ENCODE assay signal across 11 cellular contexts in the genomic region with DNA sequence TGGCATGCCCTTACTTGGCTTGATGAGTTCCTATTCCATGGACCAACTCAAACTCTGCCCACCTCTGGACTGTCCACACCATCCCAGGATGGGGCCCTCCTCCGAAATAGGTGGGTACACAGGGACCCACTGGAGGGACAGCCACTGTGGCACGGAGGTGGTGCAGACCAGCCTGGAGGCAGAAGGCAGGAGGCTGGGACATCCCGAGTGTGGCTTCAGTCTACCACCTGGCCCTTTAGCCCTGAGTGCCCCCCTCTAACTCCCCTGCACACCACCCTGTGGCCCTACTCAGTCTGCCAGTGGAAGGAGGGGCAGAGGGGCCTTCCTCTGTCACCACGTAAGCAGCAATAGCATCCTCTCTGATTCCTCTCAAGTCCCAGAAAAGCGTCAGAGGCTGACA.
A peak's percentile ranks its signal among the peaks of the same experiment; 100 is the strongest.
DNase-seq lines count a peak whose midpoint lies in the region; ATAC-seq lines count a peak whose summit lies in the region.
"Had no signal": no experiment of that assay in that cellular context is flagged by ENCODE, and none has a peak within 500 bp of the region (broad histone marks: within the 10 kb centered on the region; RNA-seq: fewer than 3 reads in every experiment).

No MANE protein-coding gene starts in this region.

- H3K27me3 Mint-ChIP-seq in activated naive CD4-positive, alpha-beta T cell treated with anti-CD3 and anti-CD28 coated beads, Interleukin-2, amount 50 U/mL, for 24 hours: no peaks in the 10 kb centered on the region
- no peaks in the 10 kb centered on the region for H3K27me3 Mint-ChIP-seq in central memory CD8-positive, alpha-beta T cell
- H3K27me3 Mint-ChIP-seq: activated CD4-positive, alpha-beta T cell treated with anti-CD3 and anti-CD28 coated beads, Interleukin-2, amount 10 ng/mL, durations not matched to agents 7 days and 5 days; memory B cell had no signal

- H3K36me3 Mint-ChIP-seq in activated naive CD4-positive, alpha-beta T cell treated with anti-CD3 and anti-CD28 coated beads, Interleukin-2, amount 50 U/mL, for 24 hours: no peaks in the 10 kb centered on the region
- peaks cover 4% of the 10 kb centered on the region for H3K36me3 Mint-ChIP-seq in central memory CD8-positive, alpha-beta T cell (ENCODE audit: insufficient read depth)
- H3K36me3 Mint-ChIP-seq in stimulated activated effector memory CD8-positive, alpha-beta T cell treated with anti-CD3 and anti-CD28 coated beads, Interleukin-12 subunit alpha, Interleukin-12 subunit beta, amount 100 ng/mL, for 72 hours: peaks cover 18% of the 10 kb centered on the region
- H3K36me3 Mint-ChIP-seq: memory B cell; stimulated activated naive B cell treated with anti-CD40 and anti-IgM and Interleukin-4, amounts not matched to agents 10 μg/mL and 1 μg/mL and 100 μg/mL, for 72 hours had no signal

- DNase-seq in activated naive CD4-positive, alpha-beta T cell treated with anti-CD3 and anti-CD28 coated beads, Interleukin-2, amount 50 U/mL, for 16 hours: no peak
- peak; percentile 9 for DNase-seq in NAMALWA (ENCODE audit: low spot score)
- no peak for DNase-seq in central memory CD8-positive, alpha-beta T cell (ENCODE audit: low spot score in 2 of 2)
- DNase-seq in stimulated activated effector memory CD8-positive, alpha-beta T cell treated with anti-CD3 and anti-CD28 coated beads, Interleukin-12 subunit alpha, Interleukin-12 subunit beta, amount 100 ng/mL, for 72 hours (ENCODE audit: low spot score in 2 of 2): no peak
- DNase-seq in retina: no peak
- DNase-seq: NCI-H1048 had no signal

- no peak for ATAC-seq in central memory CD8-positive, alpha-beta T cell (replicated peaks; ENCODE audit: extremely low read depth, poor library complexity, severe bottlenecking)
- no peak for ATAC-seq in stimulated activated effector memory CD8-positive, alpha-beta T cell treated with anti-CD3 and anti-CD28 coated beads, Interleukin-12 subunit alpha, Interleukin-12 subunit beta, amount 100 ng/mL, for 72 hours
- no peak for ATAC-seq in HG03378 (IDR thresholded peaks at IDR 0.05; ENCODE audit: unreplicated experiment)

- H3K9me3 Mint-ChIP-seq in activated naive CD4-positive, alpha-beta T cell treated with anti-CD3 and anti-CD28 coated beads, Interleukin-2, amount 50 U/mL, for 24 hours: no peaks in the 10 kb centered on the region
- H3K9me3 Mint-ChIP-seq in central memory CD8-positive, alpha-beta T cell: no peaks in the 10 kb centered on the region
- no peaks in the 10 kb centered on the region for H3K9me3 Mint-ChIP-seq in stimulated activated effector memory CD8-positive, alpha-beta T cell treated with anti-CD3 and anti-CD28 coated beads, Interleukin-12 subunit alpha, Interleukin-12 subunit beta, amount 100 ng/mL, for 72 hours
- H3K9me3 Mint-ChIP-seq: activated CD4-positive, alpha-beta T cell treated with anti-CD3 and anti-CD28 coated beads, Interleukin-2, amount 10 ng/mL, durations not matched to agents 7 days and 5 days; memory B cell; stimulated activated naive B cell treated with anti-CD40 and anti-IgM and Interleukin-4, amounts not matched to agents 10 μg/mL and 1 μg/mL and 100 μg/mL, for 72 hours had no signal

- no peak overlapping the region for H3K4me3 Mint-ChIP-seq in activated naive CD4-positive, alpha-beta T cell treated with anti-CD3 and anti-CD28 coated beads, Interleukin-2, amount 50 U/mL, for 24 hours
- H3K4me3 Mint-ChIP-seq in central memory CD8-positive, alpha-beta T cell: no peak overlapping the region
- no peak overlapping the region for H3K4me3 Mint-ChIP-seq in stimulated activated effector memory CD8-positive, alpha-beta T cell treated with anti-CD3 and anti-CD28 coated beads, Interleukin-12 subunit alpha, Interleukin-12 subunit beta, amount 100 ng/mL, for 72 hours
- H3K4me3 Mint-ChIP-seq: activated CD4-positive, alpha-beta T cell treated with anti-CD3 and anti-CD28 coated beads, Interleukin-2, amount 10 ng/mL, durations not matched to agents 7 days and 5 days; memory B cell; stimulated activated naive B cell treated with anti-CD40 and anti-IgM and Interleukin-4, amounts not matched to agents 10 μg/mL and 1 μg/mL and 100 μg/mL, for 72 hours had no signal

- H3K27ac Mint-ChIP-seq in activated naive CD4-positive, alpha-beta T cell treated with anti-CD3 and anti-CD28 coated beads, Interleukin-2, amount 50 U/mL, for 24 hours: peak overlapping the region; percentile 46
- peak overlapping the region; percentile 57 for H3K27ac Mint-ChIP-seq in central memory CD8-positive, alpha-beta T cell (ENCODE audit: low read depth)
- peak overlapping the region; percentile 60 for H3K27ac Mint-ChIP-seq in stimulated activated effector memory CD8-positive, alpha-beta T cell treated with anti-CD3 and anti-CD28 coated beads, Interleukin-12 subunit alpha, Interleukin-12 subunit beta, amount 100 ng/mL, for 72 hours
- H3K27ac Mint-ChIP-seq: memory B cell had no signal

- peaks cover 11% of the 10 kb centered on the region for H3K4me1 Mint-ChIP-seq in activated naive CD4-positive, alpha-beta T cell treated with anti-CD3 and anti-CD28 coated beads, Interleukin-2, amount 50 U/mL, for 24 hours
- H3K4me1 Mint-ChIP-seq in central memory CD8-positive, alpha-beta T cell: peaks cover 32% of the 10 kb centered on the region
- H3K4me1 Mint-ChIP-seq in stimulated activated effector memory CD8-positive, alpha-beta T cell treated with anti-CD3 and anti-CD28 coated beads, Interleukin-12 subunit alpha, Interleukin-12 subunit beta, amount 100 ng/mL, for 72 hours: peaks cover 75% of the 10 kb centered on the region
